Comparison of ENCODE assay signal across 23 cellular contexts in the genomic region with DNA sequence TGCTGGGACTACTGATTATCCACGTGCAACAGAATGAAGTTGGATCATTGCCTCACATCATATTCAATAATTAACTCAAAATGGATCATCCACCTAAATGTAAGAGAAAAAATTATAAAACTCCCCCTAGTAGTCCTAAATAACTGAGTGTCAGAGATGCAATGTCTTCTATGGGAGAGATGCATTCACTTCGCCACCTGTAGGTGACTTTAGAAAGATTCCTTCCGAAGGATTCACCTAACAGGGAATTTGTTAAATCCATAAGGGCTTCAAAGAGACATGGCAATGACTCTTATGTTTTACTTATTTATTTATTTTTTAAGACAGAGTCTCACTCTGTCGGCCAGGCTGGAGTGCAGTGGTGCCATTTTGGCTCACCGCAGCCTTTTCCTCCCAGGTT.
DNase-seq lines count a peak whose midpoint lies in the region; ATAC-seq and TF ChIP-seq lines count a peak whose summit lies in the region.
"Had no signal": no experiment of that assay in that cellular context is flagged by ENCODE, and none has a peak within 500 bp of the region (broad histone marks: within the 10 kb centered on the region; RNA-seq: fewer than 3 reads in every experiment).

No MANE protein-coding gene starts in this region.

- TF ChIP-seq POLR2A in breast epithelium (IDR thresholded peaks at IDR 0.05) = no peak

- no peak overlapping the region for H3K9ac ChIP-seq in neural progenitor cell
- H3K9ac ChIP-seq: BLaER1 treated with 17β-estradiol and CSF1 and Interleukin-3, amounts not matched to agents 10 nM and 100 nM; KMS-11 had no signal

- H3K27me3 Mint-ChIP-seq in MCF 10A (ENCODE audit: insufficient read depth, unreplicated experiment) (no peaks in the 10 kb centered on the region), WTC11 (ENCODE audit: low read depth) (no peaks in the 10 kb centered on the region), neural progenitor cell (ENCODE audit: insufficient read depth, low read depth) (no peaks in the 10 kb centered on the region)

- H3K27me3 ChIP-seq in breast epithelium = no peaks in the 10 kb centered on the region
- no peaks in the 10 kb centered on the region for H3K27me3 ChIP-seq in neural progenitor cell
- H3K27me3 ChIP-seq: BLaER1 treated with 17β-estradiol and CSF1 and Interleukin-3, amounts not matched to agents 10 nM and 100 nM; testis had no signal

- H3K27ac ChIP-seq in breast epithelium = no peak overlapping the region
- no peak overlapping the region for H3K27ac ChIP-seq in neural progenitor cell
- H3K27ac ChIP-seq: BLaER1 treated with 17β-estradiol and CSF1 and Interleukin-3, amounts not matched to agents 10 nM and 100 nM; KMS-11; left ventricle myocardium inferior; testis had no signal

- POLR2A ChIA-PET in MCF 10A (lab: Yijun Ruan, JAX) = no interaction called here
- POLR2A ChIA-PET in WTC11 (lab: Charles Lee) = no interaction called here

- no peak for TF ChIP-seq CTCF in MCF 10A (IDR thresholded peaks at IDR 0.05; ENCODE audit: unreplicated experiment)
- no peak for TF ChIP-seq CTCF in breast epithelium (IDR thresholded peaks at IDR 0.05)
- TF ChIP-seq CTCF in WTC11 (IDR thresholded peaks at IDR 0.05) = no peak
- peak; percentile 39 for TF ChIP-seq CTCF in neural progenitor cell (IDR thresholded peaks at IDR 0.05)

- no peaks in the 10 kb centered on the region for H3K79me2 ChIP-seq in neural progenitor cell (ENCODE audit: low read depth)

- intact Hi-C loops in MCF 10A (cut with micrococcal nuclease) = no loop called here
- intact Hi-C loops in breast epithelium (cut with DNase I; ENCODE audit: low total_unique reads) = no loop called here

- H3K27ac Mint-ChIP-seq in MCF 10A (ENCODE audit: low read depth, unreplicated experiment) = no peak overlapping the region
- no peak overlapping the region for H3K27ac Mint-ChIP-seq in WTC11
- H3K27ac Mint-ChIP-seq in neural progenitor cell = no peak overlapping the region
- H3K27ac Mint-ChIP-seq: mesothelial cell of epicardium, naive B cell had no signal

- H3K4me3 Mint-ChIP-seq in MCF 10A (ENCODE audit: unreplicated experiment) (no peak overlapping the region), WTC11 (no peak overlapping the region), neural progenitor cell (no peak overlapping the region)
- H3K4me3 Mint-ChIP-seq: mesothelial cell of epicardium, naive B cell had no signal

- ATAC-seq in WTC11 = peak; percentile 75
- no peak for ATAC-seq in HG03469 (IDR thresholded peaks at IDR 0.05; ENCODE audit: unreplicated experiment)
- ATAC-seq in GM19351 (IDR thresholded peaks at IDR 0.05; ENCODE audit: unreplicated experiment) = no peak
- ATAC-seq: Right ventricle myocardium inferior; stimulated activated naive CD8-positive, alpha-beta T cell treated with anti-CD3 and anti-CD28 coated beads, Interleukin-15, Interleukin-2, amounts not matched to agents 100 U/mL and 50 U/mL, for 24 hours had no signal

- no peaks in the 10 kb centered on the region for H3K36me3 ChIP-seq in breast epithelium
- H3K36me3 ChIP-seq in neural progenitor cell = no peaks in the 10 kb centered on the region
- H3K36me3 ChIP-seq: BLaER1 treated with 17β-estradiol and CSF1 and Interleukin-3, amounts not matched to agents 10 nM and 100 nM; left ventricle myocardium inferior had no signal

- H2AFZ ChIP-seq in neural progenitor cell (replicated peaks) = no peak overlapping the region

- BruUV-seq in MCF 10A (replicated peaks; lab: Mats Ljungman, UMichigan) = no TSS peak

- no peaks in the 10 kb centered on the region for H3K9me3 ChIP-seq in breast epithelium
- no peaks in the 10 kb centered on the region for H3K9me3 ChIP-seq in neural progenitor cell (ENCODE audit: low read depth)
- H3K9me3 ChIP-seq: left ventricle myocardium inferior, testis had no signal

- CTCF ChIA-PET in MCF 10A (lab: Yijun Ruan, JAX) = interaction anchor here (0.6 to 0.7 kb wide), 2 partner anchors 9 to 152 kb away, joined by 3 read pairs; no protein-coding TSS in a partner anchor
- CTCF ChIA-PET in WTC11 (lab: Charles Lee) = interaction anchor here (1.0 kb wide), 2 partner anchors 55 to 467 kb away, joined by 3 to 4 read pairs; no protein-coding TSS in a partner anchor

- H3K4me1 Mint-ChIP-seq in MCF 10A (ENCODE audit: insufficient read depth, unreplicated experiment) (no peaks in the 10 kb centered on the region), WTC11 (no peaks in the 10 kb centered on the region), neural progenitor cell (peaks cover 3% of the 10 kb centered on the region)
- H3K4me1 Mint-ChIP-seq: mesothelial cell of epicardium, naive B cell had no signal

- no peaks in the 10 kb centered on the region for H4K20me1 ChIP-seq in neural progenitor cell (ENCODE audit: low read depth)
- H4K20me1 ChIP-seq: BLaER1 treated with 17β-estradiol and CSF1 and Interleukin-3, amounts not matched to agents 10 nM and 100 nM had no signal

- H3K4me2 ChIP-seq in neural progenitor cell = no peak overlapping the region
- H3K4me2 ChIP-seq: BLaER1 treated with 17β-estradiol and CSF1 and Interleukin-3, amounts not matched to agents 10 nM and 100 nM; KMS-11 had no signal

- peaks cover 6% of the 10 kb centered on the region for H3K36me3 Mint-ChIP-seq in MCF 10A (ENCODE audit: insufficient read depth, unreplicated experiment)
- no peaks in the 10 kb centered on the region for H3K36me3 Mint-ChIP-seq in WTC11
- H3K36me3 Mint-ChIP-seq in neural progenitor cell = no peaks in the 10 kb centered on the region
- H3K36me3 Mint-ChIP-seq: mesothelial cell of epicardium, naive B cell had no signal

- H3K4me1 ChIP-seq in breast epithelium (no peaks in the 10 kb centered on the region), neural progenitor cell (no peaks in the 10 kb centered on the region)
- H3K4me1 ChIP-seq: BLaER1 treated with 17β-estradiol and CSF1 and Interleukin-3, amounts not matched to agents 10 nM and 100 nM; left ventricle myocardium inferior; testis had no signal

- H3K9me3 Mint-ChIP-seq in MCF 10A (ENCODE audit: unreplicated experiment) = no peaks in the 10 kb centered on the region
- H3K9me3 Mint-ChIP-seq in WTC11 = no peaks in the 10 kb centered on the region
- no peaks in the 10 kb centered on the region for H3K9me3 Mint-ChIP-seq in neural progenitor cell
- H3K9me3 Mint-ChIP-seq: mesothelial cell of epicardium had no signal

- DNase-seq in MCF 10A (ENCODE audit: unreplicated experiment) (peak; percentile 6), breast epithelium (ENCODE audit: low spot score in 2 of 2) (no peak), WTC11 (ENCODE audit: low spot score) (no peak), neural progenitor cell (ENCODE audit: low spot score) (peak; percentile 18), LoVo (ENCODE audit: low spot score) (no peak)
- DNase-seq in Jurkat, Clone E6-1 (ENCODE audit: low read depth, low spot score) = peak; percentile 6
- DNase-seq: activated CD4-positive, alpha-beta T cell treated with anti-CD3 and anti-CD28 coated beads, Interleukin-2, amount 50 U/mL, for 4 hours; activated naive CD4-positive, alpha-beta T cell treated with Interleukin-2 at 50 U/mL for 16 hours; EL; HCEC 1CT; hypothalamus; left ventricle myocardium inferior; naive B cell; NCI-H2171; stimulated activated naive CD8-positive, alpha-beta T cell treated with anti-CD3 and anti-CD28 coated beads, Interleukin-15, Interleukin-2, amounts not matched to agents 100 U/mL and 50 U/mL, for 24 hours; T1000; testis had no signal

- H3K4me3 ChIP-seq in breast epithelium (no peak overlapping the region), neural progenitor cell (no peak overlapping the region)
- H3K4me3 ChIP-seq in Jurkat, Clone E6-1 (ENCODE audit: low read length) = no peak overlapping the region
- H3K4me3 ChIP-seq: BLaER1 treated with 17β-estradiol and CSF1 and Interleukin-3, amounts not matched to agents 10 nM and 100 nM; left ventricle myocardium inferior; testis had no signal

- H3F3A ChIP-seq in neural progenitor cell (ENCODE audit: low read depth) = no peaks in the 10 kb centered on the region

TF ChIP-seq in WTC11, 78 proteins besides CTCF, POLR2A, EP300 and RAD21 (continues in another document):
- TF ChIP-seq, protein P1, sequence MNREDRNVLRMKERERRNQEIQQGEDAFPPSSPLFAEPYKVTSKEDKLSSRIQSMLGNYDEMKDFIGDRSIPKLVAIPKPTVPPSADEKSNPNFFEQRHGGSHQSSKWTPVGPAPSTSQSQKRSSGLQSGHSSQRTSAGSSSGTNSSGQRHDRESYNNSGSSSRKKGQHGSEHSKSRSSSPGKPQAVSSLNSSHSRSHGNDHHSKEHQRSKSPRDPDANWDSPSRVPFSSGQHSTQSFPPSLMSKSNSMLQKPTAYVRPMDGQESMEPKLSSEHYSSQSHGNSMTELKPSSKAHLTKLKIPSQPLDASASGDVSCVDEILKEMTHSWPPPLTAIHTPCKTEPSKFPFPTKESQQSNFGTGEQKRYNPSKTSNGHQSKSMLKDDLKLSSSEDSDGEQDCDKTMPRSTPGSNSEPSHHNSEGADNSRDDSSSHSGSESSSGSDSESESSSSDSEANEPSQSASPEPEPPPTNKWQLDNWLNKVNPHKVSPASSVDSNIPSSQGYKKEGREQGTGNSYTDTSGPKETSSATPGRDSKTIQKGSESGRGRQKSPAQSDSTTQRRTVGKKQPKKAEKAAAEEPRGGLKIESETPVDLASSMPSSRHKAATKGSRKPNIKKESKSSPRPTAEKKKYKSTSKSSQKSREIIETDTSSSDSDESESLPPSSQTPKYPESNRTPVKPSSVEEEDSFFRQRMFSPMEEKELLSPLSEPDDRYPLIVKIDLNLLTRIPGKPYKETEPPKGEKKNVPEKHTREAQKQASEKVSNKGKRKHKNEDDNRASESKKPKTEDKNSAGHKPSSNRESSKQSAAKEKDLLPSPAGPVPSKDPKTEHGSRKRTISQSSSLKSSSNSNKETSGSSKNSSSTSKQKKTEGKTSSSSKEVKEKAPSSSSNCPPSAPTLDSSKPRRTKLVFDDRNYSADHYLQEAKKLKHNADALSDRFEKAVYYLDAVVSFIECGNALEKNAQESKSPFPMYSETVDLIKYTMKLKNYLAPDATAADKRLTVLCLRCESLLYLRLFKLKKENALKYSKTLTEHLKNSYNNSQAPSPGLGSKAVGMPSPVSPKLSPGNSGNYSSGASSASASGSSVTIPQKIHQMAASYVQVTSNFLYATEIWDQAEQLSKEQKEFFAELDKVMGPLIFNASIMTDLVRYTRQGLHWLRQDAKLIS (CRISPR knock-in tag; IDR thresholded peaks at IDR 0.05; ENCODE audit: borderline replicate concordance) = no peak
- no peak for TF ChIP-seq GTF2I (CRISPR knock-in tag; conservative IDR thresholded peaks at IDR 0.05)
- no peak for TF ChIP-seq EMX1 (CRISPR knock-in tag; IDR thresholded peaks at IDR 0.05)
- no peak for TF ChIP-seq ZSCAN18 (CRISPR knock-in tag; IDR thresholded peaks at IDR 0.05)

Comparison
In these comparisons a context has a peak if more than half of its experiments do, and no peak if none do; other contexts are left out.
1. DNase-seq: peak in MCF 10A (single experiment), Jurkat, Clone E6-1 (single experiment) and neural progenitor cell (single experiment); none in breast epithelium (0 of 2), WTC11 (single experiment) and LoVo (single experiment).